14 cellular contexts compared by ENCODE assay signal in the genomic region with DNA sequence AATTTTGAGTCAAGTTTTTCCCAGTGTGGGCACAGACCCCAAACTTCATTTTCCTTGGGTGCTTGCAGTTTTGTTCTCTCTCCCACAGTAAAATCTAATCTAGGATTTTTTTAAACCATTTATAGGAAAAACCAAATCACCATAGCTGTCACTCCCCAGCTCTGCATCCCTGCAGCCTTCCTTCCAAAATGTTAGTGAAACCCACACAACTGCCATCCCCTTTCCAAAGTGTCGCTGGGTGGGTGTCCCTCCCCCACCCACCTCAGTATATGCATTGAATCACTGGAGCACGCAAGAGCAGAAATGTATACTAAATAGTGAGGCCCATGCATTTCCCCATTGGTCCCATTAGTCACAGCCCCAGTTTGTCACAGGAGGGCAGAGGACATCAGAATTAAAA.
DNase-seq lines count a peak whose midpoint lies in the region; ATAC-seq and TF ChIP-seq lines count a peak whose summit lies in the region.
"Had no signal": no experiment of that assay in that cellular context is flagged by ENCODE, and none has a peak within 500 bp of the region (broad histone marks: within the 10 kb centered on the region; RNA-seq: fewer than 3 reads in every experiment).

No MANE protein-coding gene starts in this region.

- TF ChIP-seq CTCF in endothelial cell (IDR thresholded peaks at IDR 0.05; ENCODE audit: unreplicated experiment) (no peak), nephron progenitor cell (IDR thresholded peaks at IDR 0.05) (no peak), CD14-positive monocyte (IDR thresholded peaks at IDR 0.05) (no peak)

- no peaks in the 10 kb centered on the region for H3K36me3 Mint-ChIP-seq in endothelial cell (ENCODE audit: low read depth, unreplicated experiment)
- H3K36me3 Mint-ChIP-seq in nephron progenitor cell (ENCODE audit: low read depth) = no peaks in the 10 kb centered on the region
- no peaks in the 10 kb centered on the region for H3K36me3 Mint-ChIP-seq in CD14-positive monocyte
- H3K36me3 Mint-ChIP-seq: CD4-positive, alpha-beta memory T cell had no signal

- intact Hi-C loops in CD14-positive monocyte (cut with micrococcal nuclease) = no loop called here

- peak overlapping the region; percentile 12 for H3K27ac Mint-ChIP-seq in endothelial cell (ENCODE audit: unreplicated experiment)
- no peak overlapping the region for H3K27ac Mint-ChIP-seq in nephron progenitor cell
- peak overlapping the region in 3 of 7 donors; percentile 26 to 41 (median 33) for H3K27ac Mint-ChIP-seq in CD14-positive monocyte
- H3K27ac Mint-ChIP-seq: CD4-positive, alpha-beta memory T cell; H9 had no signal

- peaks cover 27% of the 10 kb centered on the region for H3K4me1 Mint-ChIP-seq in endothelial cell (ENCODE audit: unreplicated experiment)
- peaks cover 76% of the 10 kb centered on the region for H3K4me1 Mint-ChIP-seq in nephron progenitor cell
- H3K4me1 Mint-ChIP-seq in CD14-positive monocyte = peaks cover 13% of the 10 kb centered on the region
- H3K4me1 Mint-ChIP-seq: CD4-positive, alpha-beta memory T cell had no signal

- DNase-seq in NCI-H69 (lab: John Stamatoyannopoulos, UW) (peak; percentile 38), endothelial cell (ENCODE audit: low spot score) (no peak), nephron progenitor cell (no peak), putamen (ENCODE audit: low spot score) (peak; percentile 58), CD14-positive monocyte (ENCODE audit: low spot score) (no peak), NCI-H2081 treated with DMSO at 0.1 percent for 48 hours (lab: John Stamatoyannopoulos, UW) (no peak)
- DNase-seq: ACHN; CD4-positive, alpha-beta memory T cell; DMS79 treated with DMSO at 0.1 percent for 48 hours; GF-D8; H9 had no signal

- no peak overlapping the region for H3K4me3 Mint-ChIP-seq in endothelial cell (ENCODE audit: unreplicated experiment)
- peak overlapping the region; percentile 21 for H3K4me3 Mint-ChIP-seq in nephron progenitor cell
- H3K4me3 Mint-ChIP-seq in CD14-positive monocyte = no peak overlapping the region
- H3K4me3 Mint-ChIP-seq: CD4-positive, alpha-beta memory T cell; H9 had no signal

- H3K27me3 Mint-ChIP-seq in endothelial cell (ENCODE audit: unreplicated experiment) (no peaks in the 10 kb centered on the region), nephron progenitor cell (ENCODE audit: low read depth, poor library complexity) (peaks cover 15% of the 10 kb centered on the region), CD14-positive monocyte (ENCODE audit: low read depth in 3 of 3) (peaks cover 0 to 2% (median 2%) of the 10 kb centered on the region in 3 donors)

- no peaks in the 10 kb centered on the region for H3K9me3 Mint-ChIP-seq in endothelial cell (ENCODE audit: unreplicated experiment)
- peaks cover 4% of the 10 kb centered on the region for H3K9me3 Mint-ChIP-seq in nephron progenitor cell
- H3K9me3 Mint-ChIP-seq in CD14-positive monocyte = peaks cover 0 to 5% (median 0%) of the 10 kb centered on the region in 7 donors
- H3K9me3 Mint-ChIP-seq: CD4-positive, alpha-beta memory T cell; H9 had no signal

- ATAC-seq in GM19324 (IDR thresholded peaks at IDR 0.05; ENCODE audit: low FRiP score, unreplicated experiment) = no peak
- ATAC-seq in HG03469 (IDR thresholded peaks at IDR 0.05; ENCODE audit: unreplicated experiment) = no peak
- ATAC-seq: K562 had no signal

Comparison
In these comparisons a context has a peak if more than half of its experiments do, and no peak if none do; other contexts are left out.
1. DNase-seq: peak in NCI-H69 (single experiment) and putamen (single experiment); none in endothelial cell (single experiment), nephron progenitor cell (single experiment), CD14-positive monocyte (single experiment) and NCI-H2081 treated with DMSO at 0.1 percent for 48 hours (single experiment).